In genomic region chr3:196966526-196967401, GRCh38 we compare ENCODE assay signal across 1 cellular context.
TF ChIP-seq lines count a peak whose summit lies in the region.

No MANE protein-coding gene starts in this region.

TF ChIP-seq in K562, 482 proteins besides CTCF, POLR2A, EP300 and RAD21:
- peak; percentile 89 for TF ChIP-seq PRDM10 (IDR thresholded peaks at IDR 0.05; ENCODE audit: partially characterized antibody)
- peak; percentile 74 for TF ChIP-seq ZBTB33 (CRISPR knock-in tag; IDR thresholded peaks at IDR 0.05)
- TF ChIP-seq KDM5B (IDR thresholded peaks at IDR 0.05; ENCODE audit: insufficient replicate concordance, low read depth, low read length), result peak; percentile 1
- TF ChIP-seq ZNF644 (tag; IDR thresholded peaks at IDR 0.05; ENCODE audit: low read depth), result no peak
